In genomic region chr15:73467758-73468157, GRCh38 we compare ENCODE assay signal across 25 cellular contexts. TPM values are rescaled to one million over a fixed set of nuclear protein-coding genes. Genes with fewer than 3 reads are reported as not detected.
DNase-seq lines count a peak whose midpoint lies in the region; ATAC-seq, FAIRE-seq and TF ChIP-seq lines count a peak whose summit lies in the region.
"Had no signal": no experiment of that assay in that cellular context is flagged by ENCODE, and none has a peak within 500 bp of the region (broad histone marks: within the 10 kb centered on the region; RNA-seq: fewer than 3 reads in every experiment).

No MANE protein-coding gene starts in this region.

- H3K4me2 ChIP-seq in A549 (no peak overlapping the region), Karpas-422 (ENCODE audit: low read depth, low read length, poor library complexity, severe bottlenecking) (no peak overlapping the region)
- H3K4me2 ChIP-seq: BLaER1 treated with 17β-estradiol and CSF1 and Interleukin-3, amounts not matched to agents 10 nM and 100 nM had no signal

- WGBS in A549 (ENCODE audit: missing lambda C conversion rate), result 26% methylated on average over 3 of the region's 3 CpGs

- no peak for TF ChIP-seq EP300 in A549 (IDR thresholded peaks at IDR 0.05)

- in situ Hi-C loops in gastrocnemius medialis (cut with MboI; ENCODE audit: low sequenced_read_pairs in 4 of 4), result no loop called here

- no peak for TF ChIP-seq POLR2A in A549 (IDR thresholded peaks at IDR 0.05; ENCODE audit: low read length)
- TF ChIP-seq POLR2A in gastrocnemius medialis (IDR thresholded peaks at IDR 0.05), result no peak

- peak; percentile 7 for FAIRE-seq in A549 (lab: Jason Lieb, UNC)
- FAIRE-seq: A204.1, D721Med, GM12878, GM19239 had no signal

- H3K36me3 ChIP-seq in Karpas-422 (ENCODE audit: insufficient read depth, low read length), result no peaks in the 10 kb centered on the region
- no peaks in the 10 kb centered on the region for H3K36me3 ChIP-seq in gastrocnemius medialis
- H3K36me3 ChIP-seq: BE2C; BLaER1 treated with 17β-estradiol and CSF1 and Interleukin-3, amounts not matched to agents 10 nM and 100 nM; HAP-1 had no signal

- CTCF ChIA-PET in A549 (lab: Yijun Ruan, JAX) (interaction anchor here (1.5 kb wide), 2 partner anchors 11 to 162 kb away, joined by 4 read pairs; no protein-coding TSS in a partner anchor), WTC11 (lab: Charles Lee) (interaction anchor here (0.8 to 1.3 kb wide), 3 partner anchors 11 to 93 kb away, joined by 3 read pairs; no protein-coding TSS in a partner anchor)

- no peaks in the 10 kb centered on the region for H3K4me1 Mint-ChIP-seq in WTC11
- H3K4me1 Mint-ChIP-seq: CD14-positive monocyte; CD8-positive, alpha-beta memory T cell had no signal

- no peaks in the 10 kb centered on the region for H3K4me1 ChIP-seq in A549
- H3K4me1 ChIP-seq in Karpas-422 (ENCODE audit: low read length), result no peaks in the 10 kb centered on the region
- H3K4me1 ChIP-seq in gastrocnemius medialis, result no peaks in the 10 kb centered on the region
- H3K4me1 ChIP-seq: BE2C; BLaER1 treated with 17β-estradiol and CSF1 and Interleukin-3, amounts not matched to agents 10 nM and 100 nM; HAP-1 had no signal

- H2AFZ ChIP-seq in Karpas-422 (ENCODE audit: low read length), result no peak overlapping the region

- ATAC-seq in A549, result no peak
- peak; percentile 57; the same call in 1 of the 2 replicates for ATAC-seq in WTC11
- no peak for ATAC-seq in gastrocnemius medialis
- ATAC-seq: GM12878 had no signal

- H3K36me3 Mint-ChIP-seq in WTC11, result no peaks in the 10 kb centered on the region
- H3K36me3 Mint-ChIP-seq: CD14-positive monocyte had no signal

- TF ChIP-seq RAD21 in A549 (conservative IDR thresholded peaks at IDR 0.05 in 1 of 2, IDR thresholded peaks at IDR 0.05 in 1 of 2), result no peak

- intact Hi-C loops in gastrocnemius medialis (cut with DNase I; ENCODE audit: low total_unique reads), result no loop called here

- no peak overlapping the region for H3K9ac ChIP-seq in Karpas-422 (ENCODE audit: low read length)
- H3K9ac ChIP-seq: BLaER1 treated with 17β-estradiol and CSF1 and Interleukin-3, amounts not matched to agents 10 nM and 100 nM had no signal

- POLR2A ChIA-PET in A549 (lab: Yijun Ruan, JAX) (no interaction called here), WTC11 (lab: Charles Lee) (interaction anchor here (0.7 kb wide), 1 partner anchor 128 kb away, joined by 3 read pairs; no protein-coding TSS in a partner anchor)

- no peaks in the 10 kb centered on the region for H3K9me3 Mint-ChIP-seq in WTC11
- H3K9me3 Mint-ChIP-seq: CD4-positive, alpha-beta T cell; CD8-positive, alpha-beta memory T cell; HFFc6 had no signal

- no peaks in the 10 kb centered on the region for H4K20me1 ChIP-seq in Karpas-422 (ENCODE audit: insufficient read depth, low read depth, low read length)
- H4K20me1 ChIP-seq: BLaER1 treated with 17β-estradiol and CSF1 and Interleukin-3, amounts not matched to agents 10 nM and 100 nM had no signal

- H3K4me3 ChIP-seq in A549, result no peak overlapping the region
- no peak overlapping the region for H3K4me3 ChIP-seq in Karpas-422 (ENCODE audit: low read length)
- H3K4me3 ChIP-seq in gastrocnemius medialis, result no peak overlapping the region
- H3K4me3 ChIP-seq: BLaER1 treated with 17β-estradiol and CSF1 and Interleukin-3, amounts not matched to agents 10 nM and 100 nM; GM12878; HAP-1 had no signal

- H3K27ac ChIP-seq in A549 (no peak overlapping the region), Karpas-422 (ENCODE audit: low read length) (no peak overlapping the region), gastrocnemius medialis (no peak overlapping the region)
- H3K27ac ChIP-seq: 22Rv1; BLaER1 treated with 17β-estradiol and CSF1 and Interleukin-3, amounts not matched to agents 10 nM and 100 nM had no signal

- H3K27me3 Mint-ChIP-seq in WTC11 (ENCODE audit: low read depth), result no peaks in the 10 kb centered on the region

- TF ChIP-seq CTCF in A549 (IDR thresholded peaks at IDR 0.05) (no peak), WTC11 (IDR thresholded peaks at IDR 0.05) (no peak), gastrocnemius medialis (IDR thresholded peaks at IDR 0.05 in 4 of 5, conservative IDR thresholded peaks at IDR 0.05 in 1 of 5) (no peak)

- H3K27me3 ChIP-seq in Karpas-422 (ENCODE audit: low read length) (no peaks in the 10 kb centered on the region), gastrocnemius medialis (peaks cover 0 to 3% (median 0%) of the 10 kb centered on the region in 3 donors)
- H3K27me3 ChIP-seq: BLaER1 treated with 17β-estradiol and CSF1 and Interleukin-3, amounts not matched to agents 10 nM and 100 nM had no signal

- no peak overlapping the region for H3K27ac Mint-ChIP-seq in WTC11
- H3K27ac Mint-ChIP-seq: CD14-positive monocyte; CD4-positive, alpha-beta T cell; CD8-positive, alpha-beta memory T cell; HFFc6 had no signal

- H3K9me3 ChIP-seq in A549, result no peaks in the 10 kb centered on the region
- H3K9me3 ChIP-seq in Karpas-422 (ENCODE audit: low read length), result no peaks in the 10 kb centered on the region
- no peaks in the 10 kb centered on the region for H3K9me3 ChIP-seq in gastrocnemius medialis
- H3K9me3 ChIP-seq: BE2C; BLaER1 treated with 17β-estradiol and CSF1 and Interleukin-3, amounts not matched to agents 10 nM and 100 nM; HAP-1 had no signal

- no peak overlapping the region for H3K4me3 Mint-ChIP-seq in WTC11
- H3K4me3 Mint-ChIP-seq: CD4-positive, alpha-beta T cell; CD8-positive, alpha-beta memory T cell; HFFc6 had no signal

- no peaks in the 10 kb centered on the region for H3K9me2 ChIP-seq in Karpas-422 (replicated peaks; ENCODE audit: insufficient read depth, low read length)

- H3K79me2 ChIP-seq in Karpas-422 (ENCODE audit: low read length), result no peaks in the 10 kb centered on the region

- DNase-seq in A549 (ENCODE audit: low read depth in 1 of 2, low spot score in 1 of 2), result no peak
- DNase-seq in WTC11 (ENCODE audit: low spot score), result no peak
- DNase-seq in iPS DF 19.7 (ENCODE audit: low read depth, low spot score), result peak; percentile 12
- DNase-seq in NOMO-1 treated with dmso at 0.1 percent for 144 hours (lab: John Stamatoyannopoulos, UW; ENCODE audit: unreplicated experiment), result no peak
- no peak for DNase-seq in Karpas-422
- DNase-seq in gastrocnemius medialis, result no peak
- DNase-seq: ACHN; AML-193; BE2C; CD4-positive, alpha-beta T cell; CD8-positive, alpha-beta memory T cell; DMS 273 treated with DMSO at 0.1 percent for 48 hours; DMS79; EL; GDM1; HFFc6 had no signal

TF ChIP-seq in A549, 52 proteins besides CTCF, POLR2A, EP300 and RAD21:
- TF ChIP-seq FOXS1 (CRISPR knock-in tag; IDR thresholded peaks at IDR 0.05) (no peak), TP53 (CRISPR knock-in tag; IDR thresholded peaks at IDR 0.05) (no peak), HDAC2 (IDR thresholded peaks at IDR 0.05) (no peak), CHD4 (IDR thresholded peaks at IDR 0.05; ENCODE audit: borderline replicate concordance) (no peak), ELK1 (IDR thresholded peaks at IDR 0.05; ENCODE audit: low read depth, low read length) (no peak), NPAS2 (CRISPR knock-in tag; IDR thresholded peaks at IDR 0.05; ENCODE audit: borderline replicate concordance) (no peak), FOSL2 (IDR thresholded peaks at IDR 0.05) (no peak), FOSL2 (CRISPR knock-in tag; IDR thresholded peaks at IDR 0.05) (no peak), HOXB5 (CRISPR knock-in tag; IDR thresholded peaks at IDR 0.05) (no peak), GATA3 (IDR thresholded peaks at IDR 0.05; ENCODE audit: borderline replicate concordance) (no peak), EHF (CRISPR knock-in tag; IDR thresholded peaks at IDR 0.05) (no peak)

TF ChIP-seq in WTC11, 78 proteins besides CTCF, POLR2A, EP300 and RAD21 (continues in another document):
- no peak for TF ChIP-seq ZNF396 (CRISPR knock-in tag; IDR thresholded peaks at IDR 0.05; ENCODE audit: borderline replicate concordance)
- TF ChIP-seq ERG (CRISPR knock-in tag; IDR thresholded peaks at IDR 0.05), result no peak
- TF ChIP-seq FOXK1 (CRISPR knock-in tag; IDR thresholded peaks at IDR 0.05), result no peak
- TF ChIP-seq NFYB (CRISPR knock-in tag; conservative IDR thresholded peaks at IDR 0.05; ENCODE audit: low read depth), result no peak

RNA-seq across cellular contexts. Expression of gene REC114, which starts 24.8 kb away (rescaled TPM):
- polyA plus RNA-seq in A549 (2011; rRNA removed), result not detected in 2 replicates
- polyA plus RNA-seq in A549 (2012; cell fraction: cytosol; rRNA removed), result not detected in 2 replicates
- polyA plus RNA-seq in A549 (2012; cell fraction: nucleus; rRNA removed), result not detected in 2 replicates
- polyA plus RNA-seq in A549 (2017; fragmentation: RNase III; extraction: RNeasy Plus Mini Kit Qiagen cat#74134 plus additional on column Dnase treatment), result not detected in 3 replicates
- not detected in 2 replicates for polyA minus RNA-seq in A549 (2011; rRNA and poly(A)+ RNA removed)
- not detected in 3 replicates for total RNA-seq in WTC11 (2021)
- not detected in 2 replicates for total RNA-seq in Karpas-422 (2014; rRNA removed; shearing (Covaris generic); ENCODE audit: low replicate concordance)
- not detected for total RNA-seq in gastrocnemius medialis
- total RNA-seq: CD4-positive, alpha-beta T cell; CD8-positive, alpha-beta memory T cell; GM12878; H4; HFFc6 had no signal
- polyA plus RNA-seq: CD14-positive monocyte; CD8-positive, alpha-beta memory T cell; GM12878 had no signal
